Comparison of ENCODE assay signal across 9 cellular contexts in genomic region chr19:8487137-8487851, GRCh38. TPM values are rescaled to one million over a fixed set of nuclear protein-coding genes. Genes with fewer than 3 reads are reported as not detected.
DNase-seq lines count a peak whose midpoint lies in the region; ATAC-seq lines count a peak whose summit lies in the region.
"Had no signal": no experiment of that assay in that cellular context is flagged by ENCODE, and none has a peak within 500 bp of the region (broad histone marks: within the 10 kb centered on the region; RNA-seq: fewer than 3 reads in every experiment).

No MANE protein-coding gene starts in this region.

- peak overlapping the region; percentile 85 to 91 (median 88) for H3K27ac Mint-ChIP-seq in immature natural killer cell

- peaks cover 5 to 34% (median 20%) of the 10 kb centered on the region in 3 donors for H3K36me3 Mint-ChIP-seq in immature natural killer cell

- peaks cover 8 to 16% (median 8%) of the 10 kb centered on the region in 3 donors for H3K27me3 Mint-ChIP-seq in immature natural killer cell (ENCODE audit: low read depth in 3 of 3)

- intact Hi-C loops in left colon (cut with DNase I, micrococcal nuclease), result no loop called here

- peak; percentile 39 for ATAC-seq in HG03521 (IDR thresholded peaks at IDR 0.05; ENCODE audit: unreplicated experiment)
- ATAC-seq in left colon, result no peak
- no peak for ATAC-seq in HG02678 (IDR thresholded peaks at IDR 0.05; ENCODE audit: unreplicated experiment)

- H3K4me1 Mint-ChIP-seq in immature natural killer cell, result peaks cover 35 to 38% of the 10 kb centered on the region in 2 donors

- peak; percentile 98 to 99 for DNase-seq in AML-193 (lab: John Stamatoyannopoulos, UW)
- peak; percentile 11 for DNase-seq in activated T-cell treated with anti-CD3 and anti-CD28 coated beads for 24 hours (ENCODE audit: low read depth)
- peak; percentile 52 to 66 (median 58) for DNase-seq in immature natural killer cell
- peak; percentile 19 to 21 for DNase-seq in stimulated activated CD8-positive, alpha-beta memory T cell treated with anti-CD3 and anti-CD28 coated beads, Interleukin-7, amount 100 ng/mL, for 1 hour (ENCODE audit: low read depth in 2 of 2)
- DNase-seq in NCI-H2081 (lab: John Stamatoyannopoulos, UW), result no peak
- DNase-seq in left colon, result no peak

- peak overlapping the region; percentile 39 to 77 (median 59) for H3K4me3 Mint-ChIP-seq in immature natural killer cell

- no peaks in the 10 kb centered on the region for H3K9me3 Mint-ChIP-seq in immature natural killer cell

RNA-seq across cellular contexts. Expression of gene PRAM1, which starts 15.1 kb away (rescaled TPM):
- polyA plus RNA-seq in immature natural killer cell, result 1 to 10 TPM; 1.9 to 3.7 (median 2.5) TPM
- under 1 TPM; 0.46 to 0.70 TPM for total RNA-seq in left colon
- total RNA-seq: RPMI7951 had no signal

RNA-seq across cellular contexts. Expression of gene ZNF414, which starts 26.7 kb away (rescaled TPM):
- 10 to 100 TPM in 1 of 3 donors, 1 to 10 TPM in 2; 6.0 to 20.8 (median 8.3) TPM for polyA plus RNA-seq in immature natural killer cell
- total RNA-seq in left colon, result 10 to 100 TPM; 22.1 to 22.4 TPM

RNA-seq across cellular contexts. Expression of gene HNRNPM, which starts 42.5 kb away (rescaled TPM):
- polyA plus RNA-seq in immature natural killer cell, result 100 to 1,000 TPM; 163 to 287 (median 209) TPM
- 100 to 1,000 TPM in 1 of 2 donors, 10 to 100 TPM in 1; 99.8 to 136 TPM for total RNA-seq in left colon

Comparison
In these comparisons a context has a peak if more than half of its experiments do, and no peak if none do; other contexts are left out.
1. DNase-seq: peak in AML-193 (2 of 2), activated T-cell treated with anti-CD3 and anti-CD28 coated beads for 24 hours (single experiment), immature natural killer cell (3 of 3) and stimulated activated CD8-positive, alpha-beta memory T cell treated with anti-CD3 and anti-CD28 coated beads, Interleukin-7, amount 100 ng/mL, for 1 hour (2 of 2); none in NCI-H2081 (0 of 2) and left colon (0 of 2).